Comparison of ENCODE assay signal across 1 cellular context in the genomic region with DNA sequence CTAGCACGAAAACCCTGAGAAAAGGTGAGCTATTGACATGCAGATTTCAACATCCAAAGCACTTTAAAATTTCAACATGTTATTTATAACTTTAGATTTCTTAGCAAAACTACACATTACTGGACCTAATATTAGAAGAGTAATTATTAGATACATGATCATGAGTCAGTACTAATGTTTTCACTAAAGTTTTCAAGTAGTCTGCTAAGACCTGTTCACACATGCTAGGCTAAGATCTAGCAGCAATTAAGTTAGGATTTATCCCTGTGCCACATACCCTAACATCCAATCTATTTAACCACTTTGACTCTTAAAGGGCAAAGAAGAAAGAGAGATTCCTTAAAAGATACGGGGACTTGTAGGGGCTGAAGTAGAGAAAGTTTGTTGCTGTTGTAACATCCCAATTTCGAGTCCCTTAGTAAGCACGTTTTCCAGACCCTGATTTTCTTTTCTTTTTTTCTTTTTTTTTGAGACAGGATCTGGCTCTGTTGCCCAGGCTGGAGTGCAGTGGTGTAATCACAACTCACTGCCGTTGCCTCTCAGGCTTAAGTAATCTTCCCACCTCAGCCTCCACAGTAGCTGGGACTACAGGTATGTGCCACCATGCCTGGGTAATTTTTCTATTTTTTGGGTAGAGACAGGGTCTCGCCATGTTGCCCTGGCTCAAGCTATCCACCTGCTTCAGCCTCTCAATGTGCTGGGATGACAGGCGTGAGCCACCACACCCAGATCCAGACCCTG.
TF ChIP-seq lines count a peak whose summit lies in the region.

No MANE protein-coding gene starts in this region.

TF ChIP-seq in WTC11, 78 proteins besides CTCF, POLR2A, EP300 and RAD21:
- peak; percentile 86 for TF ChIP-seq ZNF121 (CRISPR knock-in tag; IDR thresholded peaks at IDR 0.05)
- TF ChIP-seq, protein P1, sequence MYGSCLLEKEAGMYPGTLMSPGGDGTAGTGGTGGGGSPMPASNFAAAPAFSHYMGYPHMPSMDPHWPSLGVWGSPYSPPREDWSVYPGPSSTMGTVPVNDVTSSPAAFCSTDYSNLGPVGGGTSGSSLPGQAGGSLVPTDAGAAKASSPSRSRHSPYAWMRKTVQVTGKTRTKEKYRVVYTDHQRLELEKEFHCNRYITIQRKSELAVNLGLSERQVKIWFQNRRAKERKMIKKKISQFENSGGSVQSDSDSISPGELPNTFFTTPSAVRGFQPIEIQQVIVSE (CRISPR knock-in tag; IDR thresholded peaks at IDR 0.05; ENCODE audit: borderline replicate concordance), result no peak
